In the genomic region with DNA sequence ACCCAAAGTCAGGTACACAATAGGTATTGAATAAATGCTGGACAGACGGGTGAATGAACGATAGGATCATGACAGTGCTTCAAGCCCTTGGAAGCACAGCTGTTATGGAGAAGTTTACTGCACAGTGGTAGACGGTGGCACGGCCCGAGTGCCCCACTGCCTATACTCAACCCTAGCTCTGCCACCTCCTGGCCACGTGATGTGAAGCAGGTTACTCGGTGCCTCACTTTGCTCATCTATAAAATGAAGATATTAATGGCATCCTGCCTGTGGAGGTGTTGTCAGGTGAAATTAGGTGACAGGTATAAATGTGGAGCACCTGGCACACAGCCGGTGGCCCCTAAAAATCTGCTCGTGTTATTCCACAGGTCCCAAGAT, we compare ENCODE assay signal across 8 cellular contexts. TPM values are rescaled to one million over a fixed set of nuclear protein-coding genes. Genes with fewer than 3 reads are reported as not detected.
DNase-seq lines count a peak whose midpoint lies in the region; ATAC-seq and TF ChIP-seq lines count a peak whose summit lies in the region.

No MANE protein-coding gene starts in this region.

- H3K4me3 Mint-ChIP-seq in effector memory CD8-positive, alpha-beta T cell = peak overlapping the region; percentile 87 to 89

- no peaks in the 10 kb centered on the region for H3K36me3 Mint-ChIP-seq in effector memory CD8-positive, alpha-beta T cell (ENCODE audit: insufficient read depth)

- peak; percentile 56 for DNase-seq in ACHN
- DNase-seq in NCI-H2196 (lab: John Stamatoyannopoulos, UW; ENCODE audit: unreplicated experiment) = peak; percentile 6
- peak; percentile 69 to 76 for DNase-seq in activated CD4-positive, alpha-beta T cell treated with anti-CD3 and anti-CD28 coated beads, Interleukin-2, amount 50 U/mL, for 48 hours
- DNase-seq in effector memory CD8-positive, alpha-beta T cell = peak; percentile 69 to 73 (median 70)
- peak in 1 of 2 donors; percentile 69 for DNase-seq in gastrocnemius medialis
- DNase-seq in OCI-M2 (lab: John Stamatoyannopoulos, UW; ENCODE audit: unreplicated experiment) = no peak
- DNase-seq in midbrain (lab: John Stamatoyannopoulos, UW) = no peak

- no peaks in the 10 kb centered on the region for H3K9me3 Mint-ChIP-seq in effector memory CD8-positive, alpha-beta T cell

- no peak for TF ChIP-seq POLR2A in gastrocnemius medialis (IDR thresholded peaks at IDR 0.05)

- no peaks in the 10 kb centered on the region for H3K27me3 ChIP-seq in gastrocnemius medialis

- ATAC-seq in GM18873 (IDR thresholded peaks at IDR 0.05; ENCODE audit: low FRiP score, unreplicated experiment) (peak; percentile 22), gastrocnemius medialis (no peak)
- peak; percentile 94 for ATAC-seq in effector memory CD8-positive, alpha-beta T cell (replicated peaks)

- H3K36me3 ChIP-seq in gastrocnemius medialis = no peaks in the 10 kb centered on the region

- in situ Hi-C loops in ACHN (cut with HindIII; ENCODE audit: low pct_ligation_motif_present, low pct_unique_long_range_greater_than_20kb, low sequenced_read_pairs) (no loop called here), gastrocnemius medialis (cut with MboI; ENCODE audit: low sequenced_read_pairs in 4 of 4) (no loop called here)

- H3K27ac Mint-ChIP-seq in effector memory CD8-positive, alpha-beta T cell = peak overlapping the region; percentile 90 to 94

- H3K4me1 Mint-ChIP-seq in effector memory CD8-positive, alpha-beta T cell (ENCODE audit: low read depth in 2 of 2) = peaks cover 27 to 30% of the 10 kb centered on the region in 2 donors

- intact Hi-C loops in gastrocnemius medialis (cut with DNase I; ENCODE audit: low total_unique reads) = loop anchor here (2.0 kb wide), 1 partner anchor 30 kb away; no protein-coding TSS in a partner anchor

- peak overlapping the region; percentile 97 to 100 (median 98) for H3K27ac ChIP-seq in gastrocnemius medialis

- no peaks in the 10 kb centered on the region for H3K27me3 Mint-ChIP-seq in effector memory CD8-positive, alpha-beta T cell

- H3K4me3 ChIP-seq in gastrocnemius medialis = peak overlapping the region; percentile 31 to 80 (median 67)

- H3K9me3 ChIP-seq in gastrocnemius medialis = no peaks in the 10 kb centered on the region

- peak in 3 of 5 experiments; percentile 32 to 64 (median 36) for TF ChIP-seq CTCF in gastrocnemius medialis (IDR thresholded peaks at IDR 0.05 in 4 of 5, conservative IDR thresholded peaks at IDR 0.05 in 1 of 5)

- H3K4me1 ChIP-seq in gastrocnemius medialis = peaks cover 66 to 75% of the 10 kb centered on the region in 2 donors

RNA-seq across cellular contexts. Expression of gene ASB2, which starts 5.8 kb away (rescaled TPM):
- 100 to 1,000 TPM; 335 to 819 (median 539) TPM for total RNA-seq in gastrocnemius medialis

RNA-seq across cellular contexts. Expression of gene CCDC197, which starts 26.5 kb away (rescaled TPM):
- under 1 TPM in 2 of 4 donors, not detected in 2; 0.56 to 0.61 TPM for total RNA-seq in gastrocnemius medialis

RNA-seq across cellular contexts. Expression of gene FAM181A, which starts 43.4 kb away (rescaled TPM):
- not detected for total RNA-seq in gastrocnemius medialis

RNA-seq across cellular contexts. Expression of gene OTUB2, which starts 55.6 kb away (rescaled TPM):
- total RNA-seq in gastrocnemius medialis = under 1 TPM in 1 of 4 donors, not detected in 3; 0.11 TPM

Comparison
In these comparisons a context has a peak if more than half of its experiments do, and no peak if none do; other contexts are left out.
1. DNase-seq: peak in ACHN (single experiment), NCI-H2196 (single experiment), activated CD4-positive, alpha-beta T cell treated with anti-CD3 and anti-CD28 coated beads, Interleukin-2, amount 50 U/mL, for 48 hours (2 of 2) and effector memory CD8-positive, alpha-beta T cell (3 of 3); none in OCI-M2 (single experiment) and midbrain (single experiment).
2. ATAC-seq: peak in GM18873 (single experiment) and effector memory CD8-positive, alpha-beta T cell (single experiment); none in gastrocnemius medialis (0 of 2).